8 cellular contexts compared by ENCODE assay signal in the genomic region with DNA sequence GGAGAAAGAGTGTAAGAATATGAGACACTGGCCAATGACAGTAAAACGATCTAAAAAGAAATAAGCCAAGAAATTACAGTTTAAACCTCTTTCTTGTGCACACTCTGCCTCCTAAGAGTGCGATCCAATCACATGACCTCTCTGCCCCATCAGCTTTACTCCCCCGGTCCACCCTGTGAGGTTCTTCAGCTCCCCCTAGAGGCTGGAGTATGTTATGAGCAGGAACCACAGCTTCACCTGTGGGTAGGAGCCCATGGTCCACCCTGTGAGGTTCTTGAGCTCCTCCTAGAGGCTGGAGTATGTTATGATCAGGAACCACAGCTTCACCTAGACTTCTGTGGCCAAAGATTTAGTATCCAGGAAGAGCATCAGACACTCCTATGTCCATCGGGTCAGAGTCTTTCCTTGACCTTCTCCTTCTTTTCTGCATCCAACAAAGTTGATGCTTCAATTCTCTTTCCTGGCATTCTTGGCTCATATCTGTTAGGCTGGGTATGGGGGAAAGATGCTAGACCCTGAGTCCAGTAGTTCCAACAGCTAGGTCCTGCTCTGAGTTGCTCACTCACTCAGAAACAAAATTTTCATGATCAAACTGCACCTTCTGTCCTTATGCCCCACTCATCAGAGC.
DNase-seq lines count a peak whose midpoint lies in the region; ATAC-seq lines count a peak whose summit lies in the region.

No MANE protein-coding gene starts in this region.

- H3K4me3 Mint-ChIP-seq in activated T-cell treated with anti-CD3 and anti-CD28 coated beads, Interleukin-2, amount 50 U/mL, for 24 hours = no peak overlapping the region

- H3K27ac Mint-ChIP-seq in activated T-cell treated with anti-CD3 and anti-CD28 coated beads, Interleukin-2, amount 50 U/mL, for 24 hours = no peak overlapping the region

- peaks cover 13% of the 10 kb centered on the region for H3K27me3 Mint-ChIP-seq in activated T-cell treated with anti-CD3 and anti-CD28 coated beads, Interleukin-2, amount 50 U/mL, for 24 hours

- no peaks in the 10 kb centered on the region for H3K4me1 Mint-ChIP-seq in activated T-cell treated with anti-CD3 and anti-CD28 coated beads, Interleukin-2, amount 50 U/mL, for 24 hours (ENCODE audit: low read depth)

- H3K9me3 Mint-ChIP-seq in activated T-cell treated with anti-CD3 and anti-CD28 coated beads, Interleukin-2, amount 50 U/mL, for 24 hours = no peaks in the 10 kb centered on the region

- H3K36me3 Mint-ChIP-seq in activated T-cell treated with anti-CD3 and anti-CD28 coated beads, Interleukin-2, amount 50 U/mL, for 24 hours (ENCODE audit: low read depth) = no peaks in the 10 kb centered on the region

- DNase-seq in GDM1 (lab: John Stamatoyannopoulos, UW) (peak; percentile 82), HPDE6-E6E7 (ENCODE audit: extremely low spot score) (peak; percentile 76), NCI-H526 treated with DMSO at 0.1 percent for 48 hours (lab: John Stamatoyannopoulos, UW) (peak; percentile 62), globus pallidus (ENCODE audit: low spot score) (peak; percentile 34), pulmonary artery endothelial cell (ENCODE audit: low read depth, low spot score) (peak; percentile 19), activated gamma-delta T cell (lab: John Stamatoyannopoulos, UW) (no peak)
- peak; percentile 37 for DNase-seq in activated T-cell treated with anti-CD3 and anti-CD28 coated beads, Interleukin-2, amount 50 U/mL, for 24 hours

- ATAC-seq in GM21526 (IDR thresholded peaks at IDR 0.05; ENCODE audit: low FRiP score, unreplicated experiment) = peak; percentile 96
